9 cellular contexts compared by ENCODE assay signal in genomic region chr22:16600644-16601436, GRCh38. TPM values are rescaled to one million over a fixed set of nuclear protein-coding genes. Genes with fewer than 3 reads are reported as not detected.
DNase-seq lines count a peak whose midpoint lies in the region; ATAC-seq and TF ChIP-seq lines count a peak whose summit lies in the region.
"Not testable (repeated sequence)": the region's sequence is repeated elsewhere in the genome, so short reads cannot be mapped to it uniquely, and the experiment has no call there.
"Had no signal": no experiment of that assay in that cellular context is flagged by ENCODE, and none has a peak within 500 bp of the region (broad histone marks: within the 10 kb centered on the region; RNA-seq: fewer than 3 reads in every experiment).

No MANE protein-coding gene starts in this region.

- H3K27me3 Mint-ChIP-seq in activated CD4-positive, alpha-beta T cell treated with anti-CD3 and anti-CD28 coated beads, Interleukin-2, amount 10 ng/mL, durations not matched to agents 7 days and 5 days = peaks cover 37% of the 10 kb centered on the region
- H3K27me3 Mint-ChIP-seq in activated naive CD8-positive, alpha-beta T cell treated with anti-CD3 and anti-CD28 coated beads, Interleukin-2, amount 50 U/mL, for 24 hours = peaks cover 43% of the 10 kb centered on the region

- DNase-seq in Jurkat, Clone E6-1 (ENCODE audit: low read depth, low spot score); activated CD4-positive, alpha-beta T cell treated with anti-CD3 and anti-CD28 coated beads, Interleukin-2, amount 10 ng/mL, durations not matched to agents 7 days and 5 days: not testable (repeated sequence)
- peak; percentile 46 for DNase-seq in activated naive CD8-positive, alpha-beta T cell treated with anti-CD3 and anti-CD28 coated beads, Interleukin-2, amount 50 U/mL, for 24 hours
- peak; percentile 11 for DNase-seq in fibroblast of mammary gland (ENCODE audit: low read depth)
- DNase-seq in left lobe of liver (ENCODE audit: low spot score) = peak; percentile 47
- peak; percentile 93 for DNase-seq in posterior vena cava (ENCODE audit: low spot score)
- DNase-seq in stimulated activated naive CD8-positive, alpha-beta T cell treated with anti-CD3 and anti-CD28 coated beads, Interleukin-15, Interleukin-2, amounts not matched to agents 100 U/mL and 50 U/mL, for 24 hours = peak; percentile 57

- H3K36me3 Mint-ChIP-seq in activated CD4-positive, alpha-beta T cell treated with anti-CD3 and anti-CD28 coated beads, Interleukin-2, amount 10 ng/mL, durations not matched to agents 7 days and 5 days (ENCODE audit: low read depth); activated naive CD8-positive, alpha-beta T cell treated with anti-CD3 and anti-CD28 coated beads, Interleukin-2, amount 50 U/mL, for 24 hours (ENCODE audit: low read depth): not testable (repeated sequence)

- not testable (repeated sequence) for H3K4me3 Mint-ChIP-seq in activated CD4-positive, alpha-beta T cell treated with anti-CD3 and anti-CD28 coated beads, Interleukin-2, amount 10 ng/mL, durations not matched to agents 7 days and 5 days
- peak overlapping the region; percentile 13 for H3K4me3 Mint-ChIP-seq in activated naive CD8-positive, alpha-beta T cell treated with anti-CD3 and anti-CD28 coated beads, Interleukin-2, amount 50 U/mL, for 24 hours

- TF ChIP-seq CTCF in 22Rv1 (IDR thresholded peaks at IDR 0.05); fibroblast of mammary gland (conservative IDR thresholded peaks at IDR 0.05; ENCODE audit: control insufficient read depth, insufficient read depth, low read depth, low read length): not testable (repeated sequence)

- CTCF ChIA-PET in activated CD4-positive, alpha-beta T cell treated with anti-CD3 and anti-CD28 coated beads, Interleukin-2, amount 10 ng/mL, durations not matched to agents 7 days and 5 days (lab: Charles Lee) = not testable (repeated sequence)

- intact Hi-C loops in posterior vena cava (cut with DNase I) = not testable (repeated sequence)

- peak overlapping the region; percentile 19 for H3K27ac Mint-ChIP-seq in activated CD4-positive, alpha-beta T cell treated with anti-CD3 and anti-CD28 coated beads, Interleukin-2, amount 10 ng/mL, durations not matched to agents 7 days and 5 days
- not testable (repeated sequence) for H3K27ac Mint-ChIP-seq in activated naive CD8-positive, alpha-beta T cell treated with anti-CD3 and anti-CD28 coated beads, Interleukin-2, amount 50 U/mL, for 24 hours

- H3K27ac ChIP-seq in 22Rv1 = peak overlapping the region; percentile 75

- ATAC-seq in activated naive CD8-positive, alpha-beta T cell treated with anti-CD3 and anti-CD28 coated beads, Interleukin-2, amount 50 U/mL, for 24 hours = not testable (repeated sequence)
- peak; percentile 56 for ATAC-seq in left lobe of liver
- peak; percentile 28 for ATAC-seq in stimulated activated naive CD8-positive, alpha-beta T cell treated with anti-CD3 and anti-CD28 coated beads, Interleukin-15, Interleukin-2, amounts not matched to agents 100 U/mL and 50 U/mL, for 24 hours

- peak overlapping the region; percentile 33 for H3K4me3 ChIP-seq in Jurkat, Clone E6-1 (ENCODE audit: low read length)
- not testable (repeated sequence) for H3K4me3 ChIP-seq in fibroblast of mammary gland (ENCODE audit: control insufficient read depth, low read depth, low read length)

- POLR2A ChIA-PET in activated CD4-positive, alpha-beta T cell treated with anti-CD3 and anti-CD28 coated beads, Interleukin-2, amount 10 ng/mL, durations not matched to agents 7 days and 5 days (lab: Charles Lee) = not testable (repeated sequence)

- not testable (repeated sequence) for H3K9me3 Mint-ChIP-seq in activated CD4-positive, alpha-beta T cell treated with anti-CD3 and anti-CD28 coated beads, Interleukin-2, amount 10 ng/mL, durations not matched to agents 7 days and 5 days; activated naive CD8-positive, alpha-beta T cell treated with anti-CD3 and anti-CD28 coated beads, Interleukin-2, amount 50 U/mL, for 24 hours

- not testable (repeated sequence) for H3K4me1 Mint-ChIP-seq in activated CD4-positive, alpha-beta T cell treated with anti-CD3 and anti-CD28 coated beads, Interleukin-2, amount 10 ng/mL, durations not matched to agents 7 days and 5 days
- H3K4me1 Mint-ChIP-seq in activated naive CD8-positive, alpha-beta T cell treated with anti-CD3 and anti-CD28 coated beads, Interleukin-2, amount 50 U/mL, for 24 hours = peaks cover 13% of the 10 kb centered on the region

RNA-seq across cellular contexts. Expression of gene CCT8L2, which starts 8.2 kb away (rescaled TPM):
- polyA plus RNA-seq in Jurkat, Clone E6-1 (2012; ENCODE audit: insufficient read depth, insufficient read length) = not detected
- total RNA-seq in activated CD4-positive, alpha-beta T cell treated with anti-CD3 and anti-CD28 coated beads, Interleukin-2, amount 10 ng/mL, durations not matched to agents 7 days and 5 days = not detected
- total RNA-seq in left lobe of liver = not detected
- not detected for total RNA-seq in posterior vena cava
- total RNA-seq: liver had no signal
- polyA plus RNA-seq: liver had no signal
